ENCODE assay signal across 15 cellular contexts in genomic region chr1:11299225-11299574, GRCh38. TPM values are rescaled to one million over a fixed set of nuclear protein-coding genes. Genes with fewer than 3 reads are reported as not detected.
A peak's percentile ranks its signal among the peaks of the same experiment; 100 is the strongest.
DNase-seq lines count a peak whose midpoint lies in the region; ATAC-seq, FAIRE-seq and TF ChIP-seq lines count a peak whose summit lies in the region.
"Had no signal": no experiment of that assay in that cellular context is flagged by ENCODE, and none has a peak within 500 bp of the region (broad histone marks: within the 10 kb centered on the region; RNA-seq: fewer than 3 reads in every experiment).

No MANE protein-coding gene starts in this region.

- H3K23me2 ChIP-seq in H1 (ENCODE audit: low read depth, low read length) = no peaks in the 10 kb centered on the region

- no peak for DNase-seq in activated naive CD8-positive, alpha-beta T cell treated with anti-CD3 and anti-CD28 coated beads for 36 hours
- DNase-seq in T-cell (no peak), H1 (ENCODE audit: low read depth in 1 of 2, low spot score in 2 of 2) (no peak), cardiac septum (ENCODE audit: low spot score) (no peak), smooth muscle cell (lab: John Stamatoyannopoulos, UW; ENCODE audit: unreplicated experiment) (no peak)
- DNase-seq: GM23248, KG1, NCI-H1048, NCI-H1694 treated with DMSO at 0.1 percent for 48 hours, NCI-H446, Peyer's patch, Right ventricle myocardium superior had no signal

- peak overlapping the region; percentile 66; the same call in 1 of the 2 replicates for H3K18ac ChIP-seq in H1 (ENCODE audit: extremely low read depth, low read length)

- CTCF ChIA-PET in T-cell (lab: Charles Lee) (no interaction called here), H1 (lab: Charles Lee; ENCODE audit: partially characterized antibody) (interaction anchor here (1.0 kb wide), 1 partner anchor 58 kb away, joined by 3 read pairs; no protein-coding TSS in a partner anchor)

- no peak overlapping the region for H3K4me3 Mint-ChIP-seq in activated naive CD8-positive, alpha-beta T cell
- H3K4me3 Mint-ChIP-seq in activated naive CD8-positive, alpha-beta T cell treated with anti-CD3 and anti-CD28 coated beads for 36 hours = no peak overlapping the region
- H3K4me3 Mint-ChIP-seq in T-cell = peak overlapping the region in 2 of 3 donors; percentile 26 to 49

- no peak overlapping the region for H2BK120ac ChIP-seq in H1 (replicated peaks; ENCODE audit: low read depth, low read length)

- POLR2A ChIA-PET in T-cell (lab: Charles Lee) = no interaction called here
- POLR2A ChIA-PET in H1 (lab: Charles Lee; ENCODE audit: partially characterized antibody) = interaction anchor here (1.3 to 2.3 kb wide), 2 partner anchors 13 to 16 kb away, joined by 5 read pairs; no protein-coding TSS in a partner anchor

- no peak overlapping the region; the same call in 1 of the 2 replicates for H3K27ac ChIP-seq in H1 (ENCODE audit: low read depth, low read length)
- H3K27ac ChIP-seq in smooth muscle cell (ENCODE audit: low read depth) = no peak overlapping the region
- H3K27ac ChIP-seq: GM23248, HL-60, Peyer's patch had no signal

- H3K9me3 Mint-ChIP-seq in activated naive CD8-positive, alpha-beta T cell (ENCODE audit: low read depth) = no peaks in the 10 kb centered on the region
- H3K9me3 Mint-ChIP-seq in activated naive CD8-positive, alpha-beta T cell treated with anti-CD3 and anti-CD28 coated beads for 36 hours = no peaks in the 10 kb centered on the region
- no peaks in the 10 kb centered on the region for H3K9me3 Mint-ChIP-seq in T-cell

- H2BK20ac ChIP-seq in H1 (ENCODE audit: low read length) = peak overlapping the region; percentile 40; the same call in 1 of the 2 replicates

- TF ChIP-seq CTCF in H1 (IDR thresholded peaks at IDR 0.05; ENCODE audit: control extremely low read depth in 1 of 3, insufficient read depth in 1 of 3, low read depth in 1 of 3, low read length in 3 of 3) (no peak), smooth muscle cell (IDR thresholded peaks at IDR 0.05; ENCODE audit: borderline replicate concordance, insufficient read depth, poor library complexity, severe bottlenecking) (no peak)

- TF ChIP-seq POLR2A in H1 (IDR thresholded peaks at IDR 0.05; ENCODE audit: control extremely low read depth in 1 of 2, low read depth in 2 of 2, low read length in 2 of 2) = no peak

- H3K4me1 ChIP-seq in H1 (replicated peaks in 1 of 4; ENCODE audit: control insufficient read depth in 3 of 4, insufficient read depth in 4 of 4, low read length in 3 of 4) = peaks cover 0 to 10% (median 5%) of the 10 kb centered on the region in 4 experiments; a peak in 6 of 7 replicates
- H3K4me1 ChIP-seq in smooth muscle cell (ENCODE audit: low read depth) = no peaks in the 10 kb centered on the region
- H3K4me1 ChIP-seq: Peyer's patch had no signal

- no peak overlapping the region for H3K14ac ChIP-seq in H1 (ENCODE audit: insufficient read length)

- H2BK15ac ChIP-seq in H1 (ENCODE audit: low read length) = no peak overlapping the region

- H4K8ac ChIP-seq in H1 (ENCODE audit: extremely low read depth, insufficient read depth, low read length) = no peak overlapping the region

- H3K56ac ChIP-seq in H1 (replicated peaks; ENCODE audit: insufficient read length, low read depth, low read length) = no peak overlapping the region

- no peaks in the 10 kb centered on the region for H3K27me3 Mint-ChIP-seq in activated naive CD8-positive, alpha-beta T cell
- H3K27me3 Mint-ChIP-seq in activated naive CD8-positive, alpha-beta T cell treated with anti-CD3 and anti-CD28 coated beads for 36 hours = no peaks in the 10 kb centered on the region
- H3K27me3 Mint-ChIP-seq in T-cell = no peaks in the 10 kb centered on the region

- no peak overlapping the region for H3K4ac ChIP-seq in H1 (replicated peaks; ENCODE audit: insufficient read length, low read depth, low read length)

- H3K27ac Mint-ChIP-seq in activated naive CD8-positive, alpha-beta T cell = peak overlapping the region; percentile 59
- no peak overlapping the region for H3K27ac Mint-ChIP-seq in activated naive CD8-positive, alpha-beta T cell treated with anti-CD3 and anti-CD28 coated beads for 36 hours
- H3K27ac Mint-ChIP-seq in T-cell = peak overlapping the region; percentile 88 to 92

- H3K4me2 ChIP-seq in H1 (ENCODE audit: insufficient read depth in 1 of 2, low read depth in 2 of 2, low read length in 2 of 2) = no peak overlapping the region
- H3K4me2 ChIP-seq in smooth muscle cell = no peak overlapping the region

- H3K27me3 ChIP-seq in H1 (replicated peaks in 1 of 4; ENCODE audit: control insufficient read depth in 3 of 4, extremely low read depth in 1 of 4, insufficient read depth in 3 of 4, low read length in 3 of 4) = no peaks in the 10 kb centered on the region
- H3K27me3 ChIP-seq in smooth muscle cell (ENCODE audit: low read depth) = no peaks in the 10 kb centered on the region
- H3K27me3 ChIP-seq: Peyer's patch had no signal

- H3K36me3 ChIP-seq in H1 (ENCODE audit: control insufficient read depth in 2 of 4, insufficient read depth in 4 of 4, low read length in 3 of 4) (peaks cover 0 to 7% (median 2%) of the 10 kb centered on the region in 4 experiments; a peak in 4 of 8 replicates), smooth muscle cell (ENCODE audit: low read depth) (no peaks in the 10 kb centered on the region)

- intact Hi-C loops in cardiac septum (cut with DNase I) = no loop called here

- H3K79me2 ChIP-seq in H1 (ENCODE audit: control insufficient read depth in 1 of 2, insufficient read depth in 2 of 2, low read length in 2 of 2) = no peaks in the 10 kb centered on the region
- H3K79me2 ChIP-seq in smooth muscle cell (ENCODE audit: low read depth) = no peaks in the 10 kb centered on the region

- H3K23ac ChIP-seq in H1 (ENCODE audit: insufficient read length) = no peak overlapping the region

- 64% methylated on average over 10 of the region's 10 CpGs; no CpG with 5 or more reads in 1 of the 2 experiments for WGBS in H1 (ENCODE audit: extremely low coverage in 1 of 2, insufficient coverage in 1 of 2, insufficient read length in 1 of 2, insufficient replicate concordance in 2 of 2, low coverage in 1 of 2, low lambda C conversion rate in 2 of 2, missing lambda C conversion rate in 1 of 2), 2 experiments
- 84% methylated on average over 10 of the region's 10 CpGs for WGBS in smooth muscle cell (ENCODE audit: low lambda C conversion rate)

- no peak for ATAC-seq in T-cell (replicated peaks in 1 of 4)
- no peak for ATAC-seq in GM18858 (IDR thresholded peaks at IDR 0.05; ENCODE audit: unreplicated experiment)

- no peak overlapping the region for H3K4me3 ChIP-seq in H1 (ENCODE audit: extremely low read depth in 1 of 4, insufficient read depth in 2 of 4, low read depth in 3 of 4, low read length in 4 of 4)
- H3K4me3 ChIP-seq in smooth muscle cell = no peak overlapping the region
- H3K4me3 ChIP-seq: GM23248, Peyer's patch had no signal

- TF ChIP-seq EP300 in H1 (IDR thresholded peaks at IDR 0.05; ENCODE audit: borderline replicate concordance in 1 of 2, low read depth in 2 of 2, low read length in 2 of 2) = no peak

- no peak overlapping the region for H4K5ac ChIP-seq in H1 (ENCODE audit: insufficient read length, low read depth, low read length)

- peak overlapping the region; percentile 63; the same call in 1 of the 2 replicates for H2BK12ac ChIP-seq in H1 (ENCODE audit: low read depth, low read length)

- peak overlapping the region; percentile 94 for H2BK5ac ChIP-seq in H1 (ENCODE audit: low read depth, low read length)

- H2AFZ ChIP-seq in H1 (ENCODE audit: low read length) (no peak overlapping the region; the same call in 1 of the 2 replicates), smooth muscle cell (ENCODE audit: low read depth) (no peak overlapping the region)
- H2AFZ ChIP-seq: GM23248 had no signal

- peaks cover 19% of the 10 kb centered on the region for H3K4me1 Mint-ChIP-seq in activated naive CD8-positive, alpha-beta T cell (ENCODE audit: low read depth)
- H3K4me1 Mint-ChIP-seq in activated naive CD8-positive, alpha-beta T cell treated with anti-CD3 and anti-CD28 coated beads for 36 hours = peaks cover 13% of the 10 kb centered on the region
- H3K4me1 Mint-ChIP-seq in T-cell = peaks cover 33 to 36% (median 35%) of the 10 kb centered on the region in 3 donors

- H4K20me1 ChIP-seq in H1 (replicated peaks in 1 of 2; ENCODE audit: control insufficient read depth in 1 of 2, insufficient read depth in 2 of 2, low read length in 2 of 2) (no peaks in the 10 kb centered on the region), smooth muscle cell (ENCODE audit: low read depth) (no peaks in the 10 kb centered on the region)

- no peaks in the 10 kb centered on the region for H3K79me1 ChIP-seq in H1 (ENCODE audit: low read depth, low read length)

- H3K9me3 ChIP-seq in H1 (ENCODE audit: insufficient read depth in 2 of 2, low read depth in 1 of 2, low read length in 1 of 2) (no peaks in the 10 kb centered on the region), smooth muscle cell (replicated peaks; ENCODE audit: low read depth) (no peaks in the 10 kb centered on the region)
- H3K9me3 ChIP-seq: Peyer's patch had no signal

- no peak for TF ChIP-seq RAD21 in H1 (IDR thresholded peaks at IDR 0.05 in 1 of 2, conservative IDR thresholded peaks at IDR 0.05 in 1 of 2; ENCODE audit: low read depth in 2 of 2, low read length in 2 of 2)

- H3K36me3 Mint-ChIP-seq in activated naive CD8-positive, alpha-beta T cell = no peaks in the 10 kb centered on the region
- peaks cover 9% of the 10 kb centered on the region for H3K36me3 Mint-ChIP-seq in activated naive CD8-positive, alpha-beta T cell treated with anti-CD3 and anti-CD28 coated beads for 36 hours
- H3K36me3 Mint-ChIP-seq in T-cell = peaks cover 3% of the 10 kb centered on the region

- no peak for FAIRE-seq in H1 (lab: Jason Lieb, UNC)

- no peaks in the 10 kb centered on the region for H3F3A ChIP-seq in smooth muscle cell (ENCODE audit: low read depth)

- peak overlapping the region; percentile 21 for H4K91ac ChIP-seq in H1 (replicated peaks; ENCODE audit: insufficient read length, low read length)

- peak overlapping the region; percentile 95 for H2AK5ac ChIP-seq in H1 (ENCODE audit: low read depth, low read length)

- H3K9ac ChIP-seq in H1 (replicated peaks in 1 of 4; ENCODE audit: extremely low read depth in 1 of 4, low read depth in 3 of 4, low read length in 3 of 4) (no peak overlapping the region), smooth muscle cell (ENCODE audit: low read depth) (no peak overlapping the region)
- H3K9ac ChIP-seq: GM23248 had no signal

RNA-seq across cellular contexts. Expression of gene UBIAD1, which starts 26.2 kb away (rescaled TPM):
- total RNA-seq in activated naive CD8-positive, alpha-beta T cell treated with anti-CD3 and anti-CD28 coated beads for 36 hours = 10 to 100 TPM; 39.1 to 41.4 TPM
- total RNA-seq in T-cell (10 to 100 TPM; 21.1 to 52.1 (median 34.1) TPM), cardiac septum (13.2 TPM), smooth muscle cell (4.7 and 5.8 TPM in 2 replicates)
- total RNA-seq in H1 (2021; fragmentation: NEBNext Ultra II Directional; extraction: Animal tissue kit (Norgen Biotek cat#: 25700)) = 22.7 and 23.4 TPM in 2 replicates
- polyA plus RNA-seq in H1 (2011; rRNA removed) (26.6 and 32.4 TPM in 2 replicates), smooth muscle cell (7.9 and 12.7 TPM in 2 replicates)
- polyA plus RNA-seq in H1 (2011; cell fraction: cytosol; rRNA removed) = 22.4 TPM
- 22.1 TPM for polyA plus RNA-seq in H1 (2011; cell fraction: nucleus; rRNA removed)
- polyA plus RNA-seq in H1 (2012, experiment 1 of 2) = 15.2 to 19.3 TPM (median 17.5 TPM) in 4 replicates
- polyA plus RNA-seq in H1 (2012, experiment 2 of 2) = 22.6 TPM
- 21.6 TPM for polyA plus RNA-seq in H1 (2013, experiment 1 of 2)
- 23.3 TPM for polyA plus RNA-seq in H1 (2013, experiment 2 of 2)
- polyA minus RNA-seq in H1 (2011; rRNA and poly(A)+ RNA removed) = 48.4 and 59.9 TPM in 2 replicates
- polyA minus RNA-seq in H1 (2011; cell fraction: cytosol; rRNA and poly(A)+ RNA removed) = 17.0 TPM
- polyA minus RNA-seq in H1 (2011; cell fraction: nucleus; rRNA and poly(A)+ RNA removed) = 24.8 TPM

RNA-seq across cellular contexts. Expression of gene MTOR, which starts 36.8 kb away (rescaled TPM):
- 10 to 100 TPM; 43.0 to 45.2 TPM for total RNA-seq in activated naive CD8-positive, alpha-beta T cell treated with anti-CD3 and anti-CD28 coated beads for 36 hours
- total RNA-seq in T-cell (10 to 100 TPM; 41.7 to 45.1 (median 43.6) TPM), cardiac septum (36.1 TPM), smooth muscle cell (26.8 and 26.9 TPM in 2 replicates)
- total RNA-seq in H1 (2021; fragmentation: NEBNext Ultra II Directional; extraction: Animal tissue kit (Norgen Biotek cat#: 25700)) = 75.7 and 76.8 TPM in 2 replicates
- polyA plus RNA-seq in H1 (2011; rRNA removed) (43.6 and 44.2 TPM in 2 replicates), smooth muscle cell (11.2 and 13.4 TPM in 2 replicates)
- polyA plus RNA-seq in H1 (2011; cell fraction: cytosol; rRNA removed) = 47.2 TPM
- 103 TPM for polyA plus RNA-seq in H1 (2011; cell fraction: nucleus; rRNA removed)
- polyA plus RNA-seq in H1 (2012, experiment 1 of 2) = 61.6 to 68.2 TPM (median 64.5 TPM) in 4 replicates
- polyA plus RNA-seq in H1 (2012, experiment 2 of 2) = 6.3 TPM
- 31.7 TPM for polyA plus RNA-seq in H1 (2013, experiment 1 of 2)
- 28.2 TPM for polyA plus RNA-seq in H1 (2013, experiment 2 of 2)
- 144 and 175 TPM in 2 replicates for polyA minus RNA-seq in H1 (2011; rRNA and poly(A)+ RNA removed)
- 53.1 TPM for polyA minus RNA-seq in H1 (2011; cell fraction: cytosol; rRNA and poly(A)+ RNA removed)
- polyA minus RNA-seq in H1 (2011; cell fraction: nucleus; rRNA and poly(A)+ RNA removed) = 83.0 TPM

Comparison
In these comparisons a context has a peak if more than half of its experiments do, and no peak if none do; other contexts are left out.
1. H3K4me3 Mint-ChIP-seq: peak in T-cell (2 of 3); none in activated naive CD8-positive, alpha-beta T cell (single experiment) and activated naive CD8-positive, alpha-beta T cell treated with anti-CD3 and anti-CD28 coated beads for 36 hours (single experiment).